In genomic region chr18:77865853-77866252, GRCh38 we compare ENCODE assay signal across 32 cellular contexts.
"Had no signal": no experiment of that assay in that cellular context is flagged by ENCODE, and none has a peak within 500 bp of the region (broad histone marks: within the 10 kb centered on the region; RNA-seq: fewer than 3 reads in every experiment).

No MANE protein-coding gene starts in this region.

- H3K27me3 ChIP-seq: MG63 had no signal

- H3K36me3 ChIP-seq: MG63 had no signal

- DNase-seq: Kasumi-1, MG63, MM.1S, MV-4-11, NCI-H1092, NCI-H1092 treated with DMSO at 0.1 percent for 48 hours, NCI-H1105, NCI-H1105 treated with DMSO at 0.1 percent for 48 hours, NCI-H1417, NCI-H1417 treated with DMSO at 0.1 percent for 48 hours, NCI-H1436, NCI-H1436 treated with DMSO at 0.1 percent for 48 hours, NCI-H146, NCI-H1694, NCI-H1694 treated with DMSO at 0.1 percent for 48 hours, NCI-H187, NCI-H187 treated with DMSO at 0.1 percent for 48 hours, NCI-H1930, NCI-H2029, NCI-H2029 treated with DMSO at 0.1 percent for 48 hours, NCI-H2081, NCI-H2081 treated with DMSO at 0.1 percent for 48 hours, NCI-H2171, NCI-H2171 treated with DMSO at 0.1 percent for 48 hours, NCI-H2227 treated with DMSO at 0.1 percent for 48 hours, NCI-H226, NCI-H345, NCI-H446, NCI-H446 treated with DMSO at 0.1 percent for 48 hours, NCI-H510A, NCI-H510A treated with DMSO at 0.1 percent for 48 hours had no signal

- H3K4me2 ChIP-seq: KMS-11 had no signal

- H3K9ac ChIP-seq: KMS-11 had no signal

- H3K4me3 ChIP-seq: MG63 had no signal

- H3K9me3 ChIP-seq: MG63 had no signal

- H3K27ac ChIP-seq: KMS-11 had no signal
